Comparison of ENCODE assay signal across 12 cellular contexts in the genomic region with DNA sequence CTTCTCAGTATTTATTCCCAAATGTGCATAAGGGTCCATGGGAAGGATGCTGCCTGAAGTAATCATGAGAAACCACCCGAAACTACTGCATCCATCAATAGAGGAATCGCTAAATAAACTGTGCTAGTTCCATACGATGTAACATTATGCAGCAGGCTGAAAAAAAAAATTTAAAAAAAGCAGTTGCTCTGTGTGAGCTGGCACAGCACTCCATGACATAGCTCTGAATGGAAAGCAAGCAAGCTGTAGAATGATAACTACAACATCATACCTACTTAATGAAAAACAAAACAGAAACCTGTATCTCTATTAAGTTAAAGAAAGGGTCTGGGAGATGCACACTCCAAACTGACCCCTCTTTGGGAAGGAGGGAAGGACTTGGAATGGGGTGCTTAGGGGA. TPM values are rescaled to one million over a fixed set of nuclear protein-coding genes. Genes with fewer than 3 reads are reported as not detected.
A peak's percentile ranks its signal among the peaks of the same experiment; 100 is the strongest.
DNase-seq lines count a peak whose midpoint lies in the region; ATAC-seq and TF ChIP-seq lines count a peak whose summit lies in the region.
"Had no signal": no experiment of that assay in that cellular context is flagged by ENCODE, and none has a peak within 500 bp of the region (broad histone marks: within the 10 kb centered on the region; RNA-seq: fewer than 3 reads in every experiment).

No MANE protein-coding gene starts in this region.

- peaks cover 77% of the 10 kb centered on the region for H3K4me1 ChIP-seq in HUES48 (ENCODE audit: control insufficient read depth, insufficient read depth, low read length)
- H3K4me1 ChIP-seq in skeletal muscle satellite cell (ENCODE audit: control insufficient read depth, insufficient read depth, low read length), result peaks cover 70% of the 10 kb centered on the region

- H3K9ac ChIP-seq in HUES48 (ENCODE audit: low read depth, low read length) (no peak overlapping the region), skeletal muscle satellite cell (ENCODE audit: low read depth, low read length) (peak overlapping the region; percentile 61)

- DNase-seq in fibroblast of the aortic adventitia (ENCODE audit: low read depth) (peak; percentile 52), SIG-M5 (lab: John Stamatoyannopoulos, UW) (no peak), NCI-H2171 treated with DMSO at 0.1 percent for 48 hours (lab: John Stamatoyannopoulos, UW) (no peak), ureter (ENCODE audit: low spot score) (no peak)
- DNase-seq: activated naive CD4-positive, alpha-beta T cell treated with anti-CD3 and anti-CD28 coated beads for 36 hours; central memory CD4-positive, alpha-beta T cell; NCI-H1417 treated with DMSO at 0.1 percent for 48 hours had no signal

- H3K9me3 ChIP-seq in HUES48 (ENCODE audit: control insufficient read depth, insufficient read depth, low read length) (no peaks in the 10 kb centered on the region), skeletal muscle satellite cell (replicated peaks; ENCODE audit: low read length) (no peaks in the 10 kb centered on the region)
- H3K9me3 ChIP-seq: suprapubic skin had no signal

- no peaks in the 10 kb centered on the region for H3K36me3 ChIP-seq in HUES48 (ENCODE audit: control insufficient read depth, insufficient read depth, low read length)
- H3K36me3 ChIP-seq in skeletal muscle satellite cell (ENCODE audit: insufficient read depth, low read length), result peaks cover 3% of the 10 kb centered on the region
- H3K36me3 ChIP-seq: suprapubic skin had no signal

- no peak for ATAC-seq in HG03159 (IDR thresholded peaks at IDR 0.05; ENCODE audit: unreplicated experiment)

- H3K27ac ChIP-seq in HUES48 (ENCODE audit: low read depth, low read length) (peak overlapping the region; percentile 89), VCaP (peak overlapping the region; percentile 95)
- H3K27ac ChIP-seq: suprapubic skin had no signal

- H3K4me3 ChIP-seq in HUES48 (ENCODE audit: low read depth, low read length) (no peak overlapping the region), fibroblast of the aortic adventitia (ENCODE audit: low read depth, low read length) (no peak overlapping the region), skeletal muscle satellite cell (ENCODE audit: low read length) (no peak overlapping the region)
- H3K4me3 ChIP-seq: suprapubic skin had no signal

- no peaks in the 10 kb centered on the region for H3K27me3 ChIP-seq in HUES48 (ENCODE audit: control insufficient read depth, insufficient read depth, low read length)
- no peaks in the 10 kb centered on the region for H3K27me3 ChIP-seq in skeletal muscle satellite cell (ENCODE audit: control insufficient read depth, insufficient read depth, low read length)
- H3K27me3 ChIP-seq: suprapubic skin had no signal

- H3K4me2 ChIP-seq in skeletal muscle satellite cell (ENCODE audit: low read length), result peak overlapping the region; percentile 61

- TF ChIP-seq CTCF in VCaP (conservative IDR thresholded peaks at IDR 0.05), result no peak
- TF ChIP-seq CTCF in fibroblast of the aortic adventitia (IDR thresholded peaks at IDR 0.05; ENCODE audit: insufficient read depth, low read length), result no peak

RNA-seq across cellular contexts. Expression of gene SHB, which starts 49.3 kb away (rescaled TPM):
- total RNA-seq in fibroblast of the aortic adventitia (ENCODE audit: low replicate concordance) (4.5 and 26.5 TPM in 2 replicates), ureter (33.0 TPM)
- 12.7 and 22.7 TPM in 2 replicates for total RNA-seq in skeletal muscle satellite cell (2012; rRNA removed)
